In genomic region chr2:166240387-166241313, GRCh38 we compare ENCODE assay signal across 23 cellular contexts.
DNase-seq lines count a peak whose midpoint lies in the region; ATAC-seq, FAIRE-seq and TF ChIP-seq lines count a peak whose summit lies in the region.
"Had no signal": no experiment of that assay in that cellular context is flagged by ENCODE, and none has a peak within 500 bp of the region (broad histone marks: within the 10 kb centered on the region; RNA-seq: fewer than 3 reads in every experiment).

No MANE protein-coding gene starts in this region.

- no peak overlapping the region for H3K4me3 Mint-ChIP-seq in osteocyte (ENCODE audit: unreplicated experiment)
- H3K4me3 Mint-ChIP-seq: activated CD4-positive, alpha-beta T cell treated with anti-CD3 and anti-CD28 coated beads, Interleukin-2, amount 10 ng/mL, durations not matched to agents 24 days and 14 days; naive thymus-derived CD4-positive, alpha-beta T cell had no signal

- peaks cover 19% of the 10 kb centered on the region for H3F3A ChIP-seq in SK-N-SH (replicated peaks; ENCODE audit: insufficient read depth)

- no peaks in the 10 kb centered on the region for H3K27me3 Mint-ChIP-seq in osteocyte (ENCODE audit: unreplicated experiment)
- H3K27me3 Mint-ChIP-seq: activated CD4-positive, alpha-beta T cell treated with anti-CD3 and anti-CD28 coated beads, Interleukin-2, amount 10 ng/mL, durations not matched to agents 24 days and 14 days had no signal

- DNase-seq in H54 (ENCODE audit: insufficient read length, low spot score) = no peak
- DNase-seq in SK-N-SH = no peak
- peak; percentile 19 for DNase-seq in fibroblast of mammary gland (ENCODE audit: low read depth)
- no peak for DNase-seq in osteocyte (ENCODE audit: extremely low spot score, unreplicated experiment)
- no peak for DNase-seq in A673 (ENCODE audit: low spot score)
- DNase-seq in testis = no peak
- no peak for DNase-seq in heart left ventricle
- no peak for DNase-seq in sigmoid colon
- DNase-seq: activated CD4-positive, alpha-beta T cell treated with anti-CD3 and anti-CD28 coated beads, Interleukin-2, amount 10 ng/mL, durations not matched to agents 24 days and 14 days; activated CD8-positive, alpha-beta memory T cell treated with anti-CD3 and anti-CD28 coated beads, Interleukin-2, amount 50 U/mL, for 48 hours; activated gamma-delta T cell; amygdala; C1 segment of cervical spinal cord; MG63; naive thymus-derived CD4-positive, alpha-beta T cell; NCI-H1694 treated with DMSO at 0.1 percent for 48 hours; NCI-H446; NK-92 treated with Interleukin-12 subunit alpha and Interleukin-12 subunit beta, amount 100 ng/mL, for 24 hours; stimulated activated CD4-positive, alpha-beta T cell treated with anti-CD3 and anti-CD28 coated beads, Interleukin-4, amount 100 ng/mL, for 4 hours; SW 1271 had no signal

- H3K4me1 Mint-ChIP-seq in osteocyte (ENCODE audit: unreplicated experiment) = peaks cover 30% of the 10 kb centered on the region
- H3K4me1 Mint-ChIP-seq: activated CD4-positive, alpha-beta T cell treated with anti-CD3 and anti-CD28 coated beads, Interleukin-2, amount 10 ng/mL, durations not matched to agents 24 days and 14 days; naive thymus-derived CD4-positive, alpha-beta T cell had no signal

- no TSS peak for BruUV-seq in A673 (replicated peaks; lab: Mats Ljungman, UMichigan)

- intact Hi-C loops in A673 (cut with micrococcal nuclease; ENCODE audit: unreplicated experiment) = no loop called here
- intact Hi-C loops in testis (cut with DNase I; ENCODE audit: low total_unique reads) = no loop called here
- intact Hi-C loops in heart left ventricle (cut with DNase I) = no loop called here
- intact Hi-C loops in sigmoid colon (cut with DNase I) = no loop called here

- no peak for TF ChIP-seq CTCF in SK-N-SH (IDR thresholded peaks at IDR 0.05)
- no peak for TF ChIP-seq CTCF in fibroblast of mammary gland (conservative IDR thresholded peaks at IDR 0.05; ENCODE audit: control insufficient read depth, insufficient read depth, low read depth, low read length)
- TF ChIP-seq CTCF in osteocyte (IDR thresholded peaks at IDR 0.05) = no peak
- TF ChIP-seq CTCF in A673 (conservative IDR thresholded peaks at IDR 0.05; ENCODE audit: low read depth, low read length) = no peak
- TF ChIP-seq CTCF in testis (IDR thresholded peaks at IDR 0.05) = no peak
- TF ChIP-seq CTCF in heart left ventricle (IDR thresholded peaks at IDR 0.05) = no peak
- TF ChIP-seq CTCF in sigmoid colon (IDR thresholded peaks at IDR 0.05) = no peak

- H3K9me2 ChIP-seq in SK-N-SH = no peaks in the 10 kb centered on the region

- TF ChIP-seq POLR2A in H54 (IDR thresholded peaks at IDR 0.05; ENCODE audit: low read depth, low read length) (no peak), testis (IDR thresholded peaks at IDR 0.05) (no peak), heart left ventricle (IDR thresholded peaks at IDR 0.05) (no peak), sigmoid colon (IDR thresholded peaks at IDR 0.05) (no peak)

- H3K27ac ChIP-seq in SK-N-SH (ENCODE audit: low read depth in 2 of 2, low read length in 1 of 2) (peak overlapping the region in 1 of 2 experiments; percentile 94; a peak in 2 of 4 replicates), A673 (ENCODE audit: low read depth, low read length, poor library complexity, severe bottlenecking) (no peak overlapping the region), testis (no peak overlapping the region), heart left ventricle (no peak overlapping the region), sigmoid colon (no peak overlapping the region)

- no peaks in the 10 kb centered on the region; the same call in 1 of the 2 replicates for H3K79me2 ChIP-seq in SK-N-SH (ENCODE audit: insufficient read depth)

- no peaks in the 10 kb centered on the region for H4K20me1 ChIP-seq in SK-N-SH (ENCODE audit: insufficient read depth)

- H3K36me3 Mint-ChIP-seq in osteocyte (ENCODE audit: unreplicated experiment) = peaks cover 3% of the 10 kb centered on the region
- H3K36me3 Mint-ChIP-seq: naive thymus-derived CD4-positive, alpha-beta T cell had no signal

- no peaks in the 10 kb centered on the region for H3K9me3 ChIP-seq in SK-N-SH
- no peaks in the 10 kb centered on the region for H3K9me3 ChIP-seq in A673 (ENCODE audit: low read depth, low read length, poor library complexity, severe bottlenecking)
- H3K9me3 ChIP-seq in testis = no peaks in the 10 kb centered on the region
- no peaks in the 10 kb centered on the region for H3K9me3 ChIP-seq in heart left ventricle
- no peaks in the 10 kb centered on the region for H3K9me3 ChIP-seq in sigmoid colon
- H3K9me3 ChIP-seq: MG63 had no signal

- peaks cover 6% of the 10 kb centered on the region for H3K9me3 Mint-ChIP-seq in osteocyte (ENCODE audit: unreplicated experiment)
- H3K9me3 Mint-ChIP-seq: activated CD4-positive, alpha-beta T cell treated with anti-CD3 and anti-CD28 coated beads, Interleukin-2, amount 10 ng/mL, durations not matched to agents 24 days and 14 days had no signal

- H3K36me3 ChIP-seq in SK-N-SH (replicated peaks in 1 of 2; ENCODE audit: control insufficient read depth in 1 of 2, insufficient read depth in 2 of 2, low read length in 1 of 2) (peaks cover 3 to 4% of the 10 kb centered on the region in 2 experiments), A673 (ENCODE audit: insufficient read depth, low read length, poor library complexity, severe bottlenecking) (no peaks in the 10 kb centered on the region), testis (ENCODE audit: low read depth, missing control alignments) (no peaks in the 10 kb centered on the region), heart left ventricle (no peaks in the 10 kb centered on the region), sigmoid colon (peaks cover 0 to 6% (median 0%) of the 10 kb centered on the region in 4 donors)
- H3K36me3 ChIP-seq: MG63 had no signal

- H3K4me2 ChIP-seq in SK-N-SH = no peak overlapping the region
- H3K4me2 ChIP-seq: smooth muscle cell had no signal

- peaks cover 0 to 13% of the 10 kb centered on the region in 2 experiments; a peak in 3 of 4 replicates for H3K4me1 ChIP-seq in SK-N-SH (ENCODE audit: control insufficient read depth in 1 of 2, insufficient read depth in 2 of 2, low read depth in 1 of 2, low read length in 1 of 2)
- H3K4me1 ChIP-seq in A673 (ENCODE audit: insufficient read depth, low read length, poor library complexity, severe bottlenecking) = no peaks in the 10 kb centered on the region
- H3K4me1 ChIP-seq in testis = no peaks in the 10 kb centered on the region
- H3K4me1 ChIP-seq in heart left ventricle = no peaks in the 10 kb centered on the region
- no peaks in the 10 kb centered on the region for H3K4me1 ChIP-seq in sigmoid colon

- H3K9ac ChIP-seq in SK-N-SH = peak overlapping the region; percentile 56

- TF ChIP-seq EP300 in SK-N-SH (IDR thresholded peaks at IDR 0.05; ENCODE audit: borderline replicate concordance in 1 of 2, low read depth in 1 of 2, low read length in 1 of 2) (no peak), sigmoid colon (IDR thresholded peaks at IDR 0.05) (no peak)

- H3K27me3 ChIP-seq in SK-N-SH (ENCODE audit: insufficient read depth) (no peaks in the 10 kb centered on the region), A673 (replicated peaks; ENCODE audit: insufficient read depth, low read depth, low read length, poor library complexity) (no peaks in the 10 kb centered on the region), testis (no peaks in the 10 kb centered on the region), heart left ventricle (no peaks in the 10 kb centered on the region), sigmoid colon (no peaks in the 10 kb centered on the region)
- H3K27me3 ChIP-seq: MG63 had no signal

- POLR2A ChIA-PET in SK-N-SH (lab: Yijun Ruan, JAX) (no interaction called here), A673 (lab: Charles Lee; ENCODE audit: low non-redundant PET) (no interaction called here)

- H3K4me3 ChIP-seq in SK-N-SH (ENCODE audit: low read depth in 2 of 2, low read length in 1 of 2) (no peak overlapping the region), fibroblast of mammary gland (ENCODE audit: control insufficient read depth, low read depth, low read length) (no peak overlapping the region), A673 (ENCODE audit: low read depth, low read length, poor library complexity, severe bottlenecking) (no peak overlapping the region), testis (no peak overlapping the region), heart left ventricle (no peak overlapping the region), sigmoid colon (no peak overlapping the region)
- H3K4me3 ChIP-seq: lung, MG63, smooth muscle cell had no signal

- FAIRE-seq in H54 (lab: Jason Lieb, UNC) = peak; percentile 67
- FAIRE-seq: colon had no signal

- CTCF ChIA-PET in SK-N-SH (lab: Yijun Ruan, JAX) = interaction anchor here (1.2 to 2.3 kb wide), 2 partner anchors 11 to 85 kb away, joined by 4 to 10 read pairs; no protein-coding TSS in a partner anchor
- CTCF ChIA-PET in A673 (lab: Charles Lee) = no interaction called here

- peak overlapping the region; percentile 74; the same call in 1 of the 2 replicates for H2AFZ ChIP-seq in SK-N-SH (ENCODE audit: low read depth)

- WGBS in SK-N-SH (ENCODE audit: low lambda C conversion rate) = 94% methylated on average over 1 of the region's 1 CpG
- 90 to 93% methylated on average over 1 of the region's 1 CpG for WGBS in testis, 2 donors
- WGBS in heart left ventricle, 4 donors = 94 to 100% (median 97%) methylated on average over 1 of the region's 1 CpG
- WGBS in sigmoid colon, 2 donors = 97 to 100% methylated on average over 1 of the region's 1 CpG

- no peak for TF ChIP-seq RAD21 in SK-N-SH (IDR thresholded peaks at IDR 0.05; ENCODE audit: low read length)

- peak overlapping the region; percentile 33 for H3K27ac Mint-ChIP-seq in osteocyte (ENCODE audit: unreplicated experiment)
- H3K27ac Mint-ChIP-seq: activated CD4-positive, alpha-beta T cell treated with anti-CD3 and anti-CD28 coated beads, Interleukin-2, amount 10 ng/mL, durations not matched to agents 24 days and 14 days; naive thymus-derived CD4-positive, alpha-beta T cell had no signal

- ATAC-seq in heart left ventricle = no peak
- ATAC-seq: naive thymus-derived CD4-positive, alpha-beta T cell had no signal

TF ChIP-seq in SK-N-SH, 30 proteins besides CTCF, POLR2A, EP300 and RAD21 (continues in another document):
- no peak for TF ChIP-seq MEF2A (IDR thresholded peaks at IDR 0.05; ENCODE audit: borderline replicate concordance, low read depth)
- no peak for TF ChIP-seq PBX3 (IDR thresholded peaks at IDR 0.05)
- no peak for TF ChIP-seq GABPA (IDR thresholded peaks at IDR 0.05; ENCODE audit: low read depth)
- TF ChIP-seq ELF1 (IDR thresholded peaks at IDR 0.05) = no peak
- TF ChIP-seq EZH2phosphoT487 (IDR thresholded peaks at IDR 0.05; ENCODE audit: borderline replicate concordance, low read depth) = no peak
- TF ChIP-seq FOSL2 (IDR thresholded peaks at IDR 0.05; ENCODE audit: borderline replicate concordance, low read depth) = no peak
